8 cellular contexts compared by ENCODE assay signal in the genomic region with DNA sequence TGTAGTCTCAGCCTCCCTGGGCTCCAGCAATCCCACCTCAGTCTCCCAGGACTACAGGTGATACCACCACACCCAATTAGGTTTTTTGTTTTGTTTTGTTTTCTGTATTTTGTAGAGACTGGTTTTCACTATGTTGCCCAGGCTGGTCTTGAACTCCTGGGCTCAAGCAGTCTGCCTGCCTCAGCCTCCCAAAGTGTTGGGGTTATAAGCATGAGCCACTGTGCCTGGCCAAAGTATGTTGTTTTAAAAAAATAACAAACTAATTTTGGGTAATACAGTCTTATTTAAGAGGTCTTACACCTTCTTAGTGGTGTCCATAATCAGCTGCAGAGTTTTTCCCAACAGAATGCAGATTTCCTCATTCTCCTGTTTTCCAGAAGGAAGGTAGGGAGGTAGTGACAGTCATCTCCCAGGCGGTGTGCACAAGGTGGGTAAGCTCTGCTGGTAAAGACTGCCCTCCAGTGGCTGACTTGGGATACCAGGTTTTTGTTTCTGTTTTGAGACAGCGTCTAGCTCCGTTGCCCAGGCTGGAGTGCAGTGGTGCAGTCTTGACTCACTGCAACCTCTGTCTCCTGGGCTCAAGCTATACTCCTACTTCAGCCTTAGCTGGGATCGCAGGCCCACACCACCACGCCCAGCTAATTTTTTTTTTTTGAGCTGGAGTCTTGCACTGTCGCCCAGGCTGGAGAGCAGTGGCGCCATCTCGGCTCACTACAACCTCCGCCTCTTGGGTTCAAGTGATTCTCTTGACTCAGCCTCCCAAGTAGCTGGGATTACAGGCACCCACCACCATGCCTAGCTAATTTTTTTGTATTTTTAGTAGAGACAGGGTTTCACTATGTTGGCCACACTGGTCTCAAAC. TPM values are rescaled to one million over a fixed set of nuclear protein-coding genes. Genes with fewer than 3 reads are reported as not detected.
DNase-seq lines count a peak whose midpoint lies in the region; ATAC-seq and TF ChIP-seq lines count a peak whose summit lies in the region.

No MANE protein-coding gene starts in this region.

- ATAC-seq in GM19397 (IDR thresholded peaks at IDR 0.05; ENCODE audit: unreplicated experiment): peak; percentile 67

- peaks cover 18% of the 10 kb centered on the region for H3K36me3 Mint-ChIP-seq in neural progenitor cell

- H3K4me3 Mint-ChIP-seq in neural progenitor cell: no peak overlapping the region

- H3F3A ChIP-seq in neural progenitor cell (ENCODE audit: low read depth): peaks cover 17% of the 10 kb centered on the region

- no peak overlapping the region for H3K4me2 ChIP-seq in neural progenitor cell

- H3K9me3 ChIP-seq in Peyer's patch (no peaks in the 10 kb centered on the region), neural progenitor cell (ENCODE audit: low read depth) (no peaks in the 10 kb centered on the region)

- H3K4me3 ChIP-seq in Peyer's patch (no peak overlapping the region), fibroblast of pulmonary artery (replicated peaks; ENCODE audit: low read depth, low read length) (no peak overlapping the region), neural progenitor cell (no peak overlapping the region)

- peak; percentile 58 to 90 (median 85) for TF ChIP-seq CTCF in Peyer's patch (IDR thresholded peaks at IDR 0.05)
- peak; percentile 87 for TF ChIP-seq CTCF in fibroblast of pulmonary artery (IDR thresholded peaks at IDR 0.05; ENCODE audit: low read length, missing control alignments)
- peak; percentile 81 for TF ChIP-seq CTCF in neural progenitor cell (IDR thresholded peaks at IDR 0.05)

- H3K27ac Mint-ChIP-seq in neural progenitor cell: no peak overlapping the region

- H3K27me3 Mint-ChIP-seq in neural progenitor cell (ENCODE audit: insufficient read depth, low read depth): peaks cover 3% of the 10 kb centered on the region

- H3K27ac ChIP-seq in Peyer's patch (no peak overlapping the region), neural progenitor cell (no peak overlapping the region)

- no peaks in the 10 kb centered on the region for H3K4me1 Mint-ChIP-seq in neural progenitor cell

- TF ChIP-seq POLR2A in Peyer's patch (IDR thresholded peaks at IDR 0.05): no peak

- peak in 12 of 14 donors; percentile 9 to 64 (median 44) for DNase-seq in C1 segment of cervical spinal cord (lab: John Stamatoyannopoulos, UW)
- peak; percentile 78 for DNase-seq in KBM-7
- DNase-seq in Peyer's patch: peak; percentile 64 to 89 (median 67)
- peak; percentile 72 to 77 for DNase-seq in activated T-cell treated with anti-CD3 and anti-CD28 coated beads, Interleukin-2, amount 50 U/mL, for 48 hours
- peak; percentile 84 for DNase-seq in fibroblast of pulmonary artery (ENCODE audit: low read depth)
- DNase-seq in neural progenitor cell (ENCODE audit: low spot score): peak; percentile 82
- peak; percentile 58 for DNase-seq in stromal cell of bone marrow (ENCODE audit: low read depth)

- H3K9ac ChIP-seq in neural progenitor cell: no peak overlapping the region

- H3K36me3 ChIP-seq in Peyer's patch (peaks cover 0 to 13% (median 0%) of the 10 kb centered on the region in 3 donors), neural progenitor cell (no peaks in the 10 kb centered on the region)

- H3K79me2 ChIP-seq in neural progenitor cell (ENCODE audit: low read depth): no peaks in the 10 kb centered on the region

- in situ Hi-C loops in KBM-7 (cut with MboI; ENCODE audit: low pct_unique_long_range_greater_than_20kb, low sequenced_read_pairs): loop anchor here (25.0 kb wide), 1 partner anchor 305 kb away; no protein-coding TSS in a partner anchor

- no peaks in the 10 kb centered on the region for H4K20me1 ChIP-seq in neural progenitor cell (ENCODE audit: low read depth)

- no peaks in the 10 kb centered on the region for H3K4me1 ChIP-seq in Peyer's patch
- H3K4me1 ChIP-seq in neural progenitor cell: no peaks in the 10 kb centered on the region

- no peaks in the 10 kb centered on the region for H3K9me3 Mint-ChIP-seq in neural progenitor cell

- H2AFZ ChIP-seq in neural progenitor cell (replicated peaks): no peak overlapping the region

- H3K27me3 ChIP-seq in Peyer's patch (no peaks in the 10 kb centered on the region), neural progenitor cell (no peaks in the 10 kb centered on the region)

RNA-seq across cellular contexts. Expression of a gene that starts 58.4 kb away (rescaled TPM):
- total RNA-seq in Peyer's patch (1 to 10 TPM in 3 of 4 donors, not detected in 1; 1.8 to 9.9 (median 2.0) TPM), neural progenitor cell (ENCODE audit: low replicate concordance) (3.5 and 12.4 TPM in 2 replicates)
